In the genomic region with DNA sequence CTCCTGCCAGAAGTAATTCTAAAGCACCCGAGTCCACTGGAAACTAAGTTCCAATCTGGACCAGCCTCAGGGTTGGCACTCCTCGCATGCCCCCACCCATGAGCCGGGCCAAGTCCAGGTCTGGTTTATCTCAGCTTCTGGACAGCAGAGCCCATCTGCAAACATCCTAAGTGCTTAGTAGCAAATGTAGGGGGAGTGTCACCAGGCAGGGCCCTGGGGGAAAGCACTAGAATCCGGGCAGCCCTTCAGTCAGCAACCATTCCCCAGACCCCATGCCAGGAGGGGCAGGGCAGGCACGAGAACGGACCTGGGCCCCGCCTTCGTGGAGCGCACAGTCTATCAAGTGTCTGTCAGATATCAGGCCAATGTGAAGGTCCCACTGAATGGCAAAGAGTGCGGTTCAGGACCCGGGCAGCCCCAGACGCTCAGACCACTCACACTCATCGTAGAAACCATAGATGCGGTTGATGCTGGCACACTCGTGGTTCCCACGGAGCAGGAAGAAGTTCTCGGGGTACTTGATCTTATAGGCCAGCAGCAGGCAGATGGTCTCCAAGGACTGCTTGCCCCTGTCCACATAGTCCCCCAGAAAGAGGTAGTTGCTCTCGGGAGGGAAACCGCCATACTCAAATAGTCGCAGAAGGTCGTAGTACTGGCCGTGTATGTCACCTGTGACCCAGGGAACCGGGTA, we compare ENCODE assay signal across 8 cellular contexts. TPM values are rescaled to one million over a fixed set of nuclear protein-coding genes. Genes with fewer than 3 reads are reported as not detected.
DNase-seq lines count a peak whose midpoint lies in the region; ATAC-seq and TF ChIP-seq lines count a peak whose summit lies in the region.

No MANE protein-coding gene starts in this region.

- peaks cover 71% of the 10 kb centered on the region for H3K36me3 Mint-ChIP-seq in activated T-helper 17 cell treated with anti-CD3 and anti-CD28 coated beads, Interleukin-2, amount 50 U/mL, for 72 hours (ENCODE audit: low read depth)
- peaks cover 69% of the 10 kb centered on the region for H3K36me3 Mint-ChIP-seq in stimulated activated effector memory CD8-positive, alpha-beta T cell treated with anti-CD3 and anti-CD28 coated beads, Interleukin-12 subunit alpha, Interleukin-12 subunit beta, amount 100 ng/mL, for 72 hours

- no peaks in the 10 kb centered on the region for H3K9me2 ChIP-seq in HCT116 (ENCODE audit: insufficient read depth)

- H3K4me3 ChIP-seq in HCT116 (replicated peaks in 1 of 2; ENCODE audit: low read depth in 1 of 2, low read length in 2 of 2) (peak overlapping the region; percentile 82 to 90), right cardiac atrium (ENCODE audit: low read length) (peak overlapping the region; percentile 80)

- TF ChIP-seq CTCF in HCT116 (IDR thresholded peaks at IDR 0.05 in 2 of 3, conservative IDR thresholded peaks at IDR 0.05 in 1 of 3; ENCODE audit: borderline replicate concordance in 1 of 3, insufficient read depth in 1 of 3, low read depth in 2 of 3, low read length in 2 of 3) (no peak), GM10266 (IDR thresholded peaks at IDR 0.05; ENCODE audit: control insufficient read depth, insufficient read depth, low read depth, missing control alignments) (no peak)

- no peaks in the 10 kb centered on the region for H3K27me3 Mint-ChIP-seq in activated T-helper 17 cell treated with anti-CD3 and anti-CD28 coated beads, Interleukin-2, amount 50 U/mL, for 72 hours

- no peak for TF ChIP-seq RAD21 in HCT116 (IDR thresholded peaks at IDR 0.05; ENCODE audit: low read depth)

- DNase-seq in HCT116 (ENCODE audit: low read depth, low spot score), result no peak
- DNase-seq in right cardiac atrium, result peak in 2 of 3 donors; percentile 65 to 66
- no peak for DNase-seq in stimulated activated effector memory CD8-positive, alpha-beta T cell treated with anti-CD3 and anti-CD28 coated beads, Interleukin-12 subunit alpha, Interleukin-12 subunit beta, amount 100 ng/mL, for 72 hours (ENCODE audit: low spot score in 2 of 2)
- no peak for DNase-seq in GM10266 (ENCODE audit: extremely low spot score)
- no peak for DNase-seq in stimulated activated CD4-positive, alpha-beta T cell treated with anti-CD3 and anti-CD28 coated beads, Interleukin-12 subunit alpha, Interleukin-12 subunit beta, amount 100 ng/mL, for 4 hours
- no peak for DNase-seq in G401 (ENCODE audit: low spot score)
- no peak for DNase-seq in NCI-H82 treated with DMSO at 0.1 percent for 48 hours (lab: John Stamatoyannopoulos, UW; ENCODE audit: unreplicated experiment)

- peaks cover 9 to 18% of the 10 kb centered on the region in 2 experiments for H3K4me1 ChIP-seq in HCT116 (ENCODE audit: control insufficient read depth in 1 of 2, insufficient read depth in 2 of 2, low read length in 2 of 2)
- peaks cover 6% of the 10 kb centered on the region for H3K4me1 ChIP-seq in right cardiac atrium (ENCODE audit: control insufficient read depth, insufficient read depth, low read length)

- CTCF ChIA-PET in HCT116 (lab: Charles Lee), result interaction anchor here (1.3 to 2.1 kb wide), 4 partner anchors 9 to 230 kb away, joined by 5 to 17 read pairs (median 10); a partner anchor contains a TSS

- no peaks in the 10 kb centered on the region for H3K9me3 Mint-ChIP-seq in activated T-helper 17 cell treated with anti-CD3 and anti-CD28 coated beads, Interleukin-2, amount 50 U/mL, for 72 hours
- no peaks in the 10 kb centered on the region for H3K9me3 Mint-ChIP-seq in stimulated activated effector memory CD8-positive, alpha-beta T cell treated with anti-CD3 and anti-CD28 coated beads, Interleukin-12 subunit alpha, Interleukin-12 subunit beta, amount 100 ng/mL, for 72 hours

- POLR2A ChIA-PET in HCT116 (lab: Charles Lee), result no interaction called here

- TSS peak; percentile 50 for BruUV-seq in HCT116 (replicated peaks; lab: Mats Ljungman, UMichigan)

- intact Hi-C loops in HCT116 (cut with micrococcal nuclease), result no loop called here
- intact Hi-C loops in right cardiac atrium (cut with DNase I), result loop anchor here in 2 of 4 donors (5.0 to 10.0 kb wide), 3 partner anchors 67 to 107 kb away; a partner anchor contains a TSS

- no peaks in the 10 kb centered on the region for H4K20me1 ChIP-seq in HCT116 (ENCODE audit: insufficient read depth)

- no peak for ATAC-seq in HCT116
- no peak for ATAC-seq in activated T-helper 17 cell treated with anti-CD3 and anti-CD28 coated beads, Interleukin-2, amount 50 U/mL, for 72 hours (replicated peaks)
- ATAC-seq in right cardiac atrium, result no peak
- no peak for ATAC-seq in stimulated activated effector memory CD8-positive, alpha-beta T cell treated with anti-CD3 and anti-CD28 coated beads, Interleukin-12 subunit alpha, Interleukin-12 subunit beta, amount 100 ng/mL, for 72 hours

- peaks cover 13 to 36% of the 10 kb centered on the region in 2 experiments; a peak in 3 of 4 replicates for H3K36me3 ChIP-seq in HCT116 (ENCODE audit: control insufficient read depth in 1 of 2, insufficient read depth in 2 of 2, low read length in 2 of 2)

- H3K79me2 ChIP-seq in HCT116 (ENCODE audit: insufficient read depth, low read length), result peaks cover 24% of the 10 kb centered on the region

- H3K27ac ChIP-seq in HCT116 (ENCODE audit: low read depth, low read length) (peak overlapping the region; percentile 99), right cardiac atrium (ENCODE audit: low read length) (no peak overlapping the region)

- H3K4me3 Mint-ChIP-seq in activated T-helper 17 cell treated with anti-CD3 and anti-CD28 coated beads, Interleukin-2, amount 50 U/mL, for 72 hours, result peak overlapping the region; percentile 84
- H3K4me3 Mint-ChIP-seq in stimulated activated effector memory CD8-positive, alpha-beta T cell treated with anti-CD3 and anti-CD28 coated beads, Interleukin-12 subunit alpha, Interleukin-12 subunit beta, amount 100 ng/mL, for 72 hours, result peak overlapping the region; percentile 86

- 37% methylated on average over 23 of the region's 23 CpGs for WGBS in right cardiac atrium

- in situ Hi-C loops in G401 (cut with HindIII; ENCODE audit: low sequenced_read_pairs), result no loop called here

- no peak overlapping the region for H2AFZ ChIP-seq in HCT116 (ENCODE audit: low read depth, low read length, poor library complexity, severe bottlenecking)

- RAD21 ChIA-PET in HCT116 (lab: Charles Lee; ENCODE audit: low non-redundant PET in 1 of 2, low total read pairs in 2 of 2, uncharacterized antibody in 2 of 2, unreplicated experiment in 2 of 2), result interaction anchor here in 1 of 2 experiments (0.6 to 1.7 kb wide), 2 partner anchors 43 to 69 kb away, joined by 6 to 8 read pairs; a partner anchor contains a TSS

- peak overlapping the region; percentile 96 for H3K9ac ChIP-seq in HCT116 (ENCODE audit: low read length)

- H3K9me3 ChIP-seq in HCT116 (ENCODE audit: control insufficient read depth in 1 of 2, insufficient read depth in 1 of 2, low read depth in 1 of 2, low read length in 2 of 2) (no peaks in the 10 kb centered on the region), right cardiac atrium (ENCODE audit: control insufficient read depth, low read length) (no peaks in the 10 kb centered on the region)

- H3K27me3 ChIP-seq in HCT116 (ENCODE audit: insufficient read depth, low read length) (no peaks in the 10 kb centered on the region), right cardiac atrium (ENCODE audit: control insufficient read depth, insufficient read depth) (no peaks in the 10 kb centered on the region)

- H3K4me1 Mint-ChIP-seq in activated T-helper 17 cell treated with anti-CD3 and anti-CD28 coated beads, Interleukin-2, amount 50 U/mL, for 72 hours, result peaks cover 10% of the 10 kb centered on the region
- H3K4me1 Mint-ChIP-seq in stimulated activated effector memory CD8-positive, alpha-beta T cell treated with anti-CD3 and anti-CD28 coated beads, Interleukin-12 subunit alpha, Interleukin-12 subunit beta, amount 100 ng/mL, for 72 hours, result peaks cover 61% of the 10 kb centered on the region

- no peak for TF ChIP-seq POLR2A in HCT116 (IDR thresholded peaks at IDR 0.05; ENCODE audit: borderline replicate concordance, extremely low read depth, insufficient read depth, insufficient read length)

- peak overlapping the region; percentile 82 for H3K27ac Mint-ChIP-seq in activated T-helper 17 cell treated with anti-CD3 and anti-CD28 coated beads, Interleukin-2, amount 50 U/mL, for 72 hours
- peak overlapping the region; percentile 64 for H3K27ac Mint-ChIP-seq in stimulated activated effector memory CD8-positive, alpha-beta T cell treated with anti-CD3 and anti-CD28 coated beads, Interleukin-12 subunit alpha, Interleukin-12 subunit beta, amount 100 ng/mL, for 72 hours

- H3K4me2 ChIP-seq in HCT116 (ENCODE audit: low read length), result peak overlapping the region; percentile 96

RNA-seq across cellular contexts. Expression of a gene that starts 1.3 kb away (rescaled TPM):
- total RNA-seq in HCT116 (2021; ENCODE audit: unreplicated experiment) (238 TPM), right cardiac atrium (10 to 100 TPM; 73.1 to 93.4 (median 79.1) TPM)
- polyA plus RNA-seq in HCT116 (2012), result 226 and 254 TPM in 2 replicates
- 100 to 1,000 TPM; 220 to 322 TPM for total RNA-seq in activated T-helper 17 cell treated with anti-CD3 and anti-CD28 coated beads, Interleukin-2, amount 50 U/mL, for 72 hours
- polyA plus RNA-seq in right cardiac atrium, result 79.4 TPM
- 319 TPM in 2 replicates for total RNA-seq in G401 (2014; rRNA removed; shearing (Covaris generic))

RNA-seq across cellular contexts. Expression of a gene that starts 3.5 kb away (rescaled TPM):
- 0.39 TPM for total RNA-seq in HCT116 (2021; ENCODE audit: unreplicated experiment)
- polyA plus RNA-seq in HCT116 (2012), result 0.07 and 0.22 TPM in 2 replicates
- 100 to 1,000 TPM; 155 to 197 TPM for total RNA-seq in activated T-helper 17 cell treated with anti-CD3 and anti-CD28 coated beads, Interleukin-2, amount 50 U/mL, for 72 hours
- total RNA-seq in right cardiac atrium, result 1 to 10 TPM in 3 of 4 donors, under 1 TPM in 1; 0.67 to 2.7 (median 1.8) TPM
- 0.86 TPM for polyA plus RNA-seq in right cardiac atrium
- 0.10 and 0.31 TPM in 2 replicates for total RNA-seq in G401 (2014; rRNA removed; shearing (Covaris generic))

RNA-seq across cellular contexts. Expression of a gene that starts 8.6 kb away (rescaled TPM):
- total RNA-seq in HCT116 (2021; ENCODE audit: unreplicated experiment), result 49.8 TPM
- polyA plus RNA-seq in HCT116 (2012), result 26.5 and 29.8 TPM in 2 replicates
- total RNA-seq in activated T-helper 17 cell treated with anti-CD3 and anti-CD28 coated beads, Interleukin-2, amount 50 U/mL, for 72 hours, result 10 to 100 TPM; 32.0 to 37.5 TPM
- 10 to 100 TPM in 1 of 4 donors, 1 to 10 TPM in 3; 7.9 to 11.7 (median 9.4) TPM for total RNA-seq in right cardiac atrium
- 7.3 TPM for polyA plus RNA-seq in right cardiac atrium
- 20.3 and 38.1 TPM in 2 replicates for total RNA-seq in G401 (2014; rRNA removed; shearing (Covaris generic))

RNA-seq across cellular contexts. Expression of a gene that starts 15.1 kb away (rescaled TPM):
- total RNA-seq in HCT116 (2021; ENCODE audit: unreplicated experiment), result 1.0 TPM
- polyA plus RNA-seq in HCT116 (2012), result 0.71 and 0.88 TPM in 2 replicates
- total RNA-seq in activated T-helper 17 cell treated with anti-CD3 and anti-CD28 coated beads, Interleukin-2, amount 50 U/mL, for 72 hours, result 10 to 100 TPM in 1 of 2 donors, 1 to 10 TPM in 1; 2.0 to 10.6 TPM
- 10 to 100 TPM in 2 of 4 donors, 1 to 10 TPM in 2; 5.1 to 23.6 (median 9.3) TPM for total RNA-seq in right cardiac atrium
- 5.2 TPM for polyA plus RNA-seq in right cardiac atrium
- not detected in 2 replicates for total RNA-seq in G401 (2014; rRNA removed; shearing (Covaris generic))

RNA-seq across cellular contexts. Expression of a gene that starts 27.0 kb away (rescaled TPM):
- total RNA-seq in HCT116 (2021; ENCODE audit: unreplicated experiment) (12.2 TPM), right cardiac atrium (1 to 10 TPM; 2.9 to 6.1 (median 3.0) TPM)
- 18.3 and 20.2 TPM in 2 replicates for polyA plus RNA-seq in HCT116 (2012)
- 1 to 10 TPM in 1 of 2 donors, under 1 TPM in 1; 0.22 to 1.1 TPM for total RNA-seq in activated T-helper 17 cell treated with anti-CD3 and anti-CD28 coated beads, Interleukin-2, amount 50 U/mL, for 72 hours
- polyA plus RNA-seq in right cardiac atrium, result 3.7 TPM
- 1.9 and 4.2 TPM in 2 replicates for total RNA-seq in G401 (2014; rRNA removed; shearing (Covaris generic))

Comparison
In these comparisons a context has a peak if more than half of its experiments do, and no peak if none do; other contexts are left out.
1. DNase-seq: peak in right cardiac atrium (2 of 3); none in HCT116 (single experiment), stimulated activated effector memory CD8-positive, alpha-beta T cell treated with anti-CD3 and anti-CD28 coated beads, Interleukin-12 subunit alpha, Interleukin-12 subunit beta, amount 100 ng/mL, for 72 hours (0 of 2), GM10266 (single experiment), stimulated activated CD4-positive, alpha-beta T cell treated with anti-CD3 and anti-CD28 coated beads, Interleukin-12 subunit alpha, Interleukin-12 subunit beta, amount 100 ng/mL, for 4 hours (single experiment), G401 (single experiment) and NCI-H82 treated with DMSO at 0.1 percent for 48 hours (single experiment).
2. RNA of a gene that starts 3.5 kb away (total RNA-seq): 155 to 197 TPM in activated T-helper 17 cell treated with anti-CD3 and anti-CD28 coated beads, Interleukin-2, amount 50 U/mL, for 72 hours; 0.67 to 2.7 TPM in right cardiac atrium, 0.39 TPM in HCT116 (single experiment) and 0.10 to 0.31 TPM in G401; every median in the first group is over 10 times any median in the second.